Comparison of ENCODE assay signal across 10 cellular contexts in genomic region chr3:29170894-29171582, GRCh38.
A peak's percentile ranks its signal among the peaks of the same experiment; 100 is the strongest.
DNase-seq lines count a peak whose midpoint lies in the region; ATAC-seq and TF ChIP-seq lines count a peak whose summit lies in the region.
"Had no signal": no experiment of that assay in that cellular context is flagged by ENCODE, and none has a peak within 500 bp of the region (broad histone marks: within the 10 kb centered on the region; RNA-seq: fewer than 3 reads in every experiment).

No MANE protein-coding gene starts in this region.

- H3K36me3 Mint-ChIP-seq in activated T-helper 2 cell treated with anti-CD3 and anti-CD28 coated beads, Interferon-gamma antibody, Interleukin-2, Interleukin-4, amounts not matched to agents 10 μg/mL and 5 μg/mL and 100 μg/mL, durations not matched to agents 14 hours and 24 hours and 36 hours (ENCODE audit: low read depth), result peaks cover 2% of the 10 kb centered on the region
- no peaks in the 10 kb centered on the region for H3K36me3 Mint-ChIP-seq in type B pancreatic cell

- TF ChIP-seq POLR2A in heart left ventricle (IDR thresholded peaks at IDR 0.05), result no peak

- TF ChIP-seq CTCF in heart left ventricle (IDR thresholded peaks at IDR 0.05) (no peak), type B pancreatic cell (conservative IDR thresholded peaks at IDR 0.05) (no peak), GM10248 (IDR thresholded peaks at IDR 0.05; ENCODE audit: control extremely low read depth, extremely low read depth, low read depth, missing control alignments) (no peak)

- DNase-seq in heart left ventricle (no peak), left ventricle myocardium superior (no peak), left kidney (ENCODE audit: low read depth, low spot score) (peak; percentile 37), type B pancreatic cell (ENCODE audit: extremely low spot score, unreplicated experiment) (no peak), anterior cingulate cortex (lab: John Stamatoyannopoulos, UW) (no peak), GM10248 (ENCODE audit: extremely low spot score) (no peak)
- no peak for DNase-seq in activated T-helper 2 cell treated with anti-CD3 and anti-CD28 coated beads, Interferon-gamma antibody, Interleukin-2, Interleukin-4, amounts not matched to agents 10 μg/mL and 5 μg/mL and 100 μg/mL, durations not matched to agents 14 hours and 24 hours and 36 hours (ENCODE audit: low spot score)
- DNase-seq: mesendoderm; stimulated activated CD4-positive, alpha-beta T cell treated with anti-CD3 and anti-CD28 coated beads, Interleukin-12 subunit alpha, Interleukin-12 subunit beta, amount 100 ng/mL, for 4 hours had no signal

- H3K4me1 ChIP-seq in heart left ventricle, result peaks cover 0 to 35% (median 10%) of the 10 kb centered on the region in 12 donors

- CTCF ChIA-PET in GM10248 (lab: Yijun Ruan, JAX), result interaction anchor here (1.2 to 1.7 kb wide), 3 partner anchors 16 to 39 kb away, joined by 3 to 4 read pairs (median 4); no protein-coding TSS in a partner anchor

- peaks cover 10% of the 10 kb centered on the region for H3K4me1 Mint-ChIP-seq in activated T-helper 2 cell treated with anti-CD3 and anti-CD28 coated beads, Interferon-gamma antibody, Interleukin-2, Interleukin-4, amounts not matched to agents 10 μg/mL and 5 μg/mL and 100 μg/mL, durations not matched to agents 14 hours and 24 hours and 36 hours (ENCODE audit: low read depth)
- peaks cover 9% of the 10 kb centered on the region for H3K4me1 Mint-ChIP-seq in type B pancreatic cell (ENCODE audit: unreplicated experiment)

- no peaks in the 10 kb centered on the region for H3K27me3 ChIP-seq in heart left ventricle

- POLR2A ChIA-PET in GM10248 (lab: Yijun Ruan, JAX), result no interaction called here

- no peak overlapping the region for H3K4me3 Mint-ChIP-seq in activated T-helper 2 cell treated with anti-CD3 and anti-CD28 coated beads, Interferon-gamma antibody, Interleukin-2, Interleukin-4, amounts not matched to agents 10 μg/mL and 5 μg/mL and 100 μg/mL, durations not matched to agents 14 hours and 24 hours and 36 hours (ENCODE audit: low read depth)
- H3K4me3 Mint-ChIP-seq in type B pancreatic cell, result no peak overlapping the region

- H3K36me3 ChIP-seq in heart left ventricle, result no peaks in the 10 kb centered on the region

- intact Hi-C loops in heart left ventricle (cut with DNase I), result loop anchor here in 2 of 10 donors (5.0 to 10.0 kb wide), 2 partner anchors 106 to 344 kb away; no protein-coding TSS in a partner anchor
- intact Hi-C loops in left ventricle myocardium superior (cut with micrococcal nuclease), result no loop called here
- intact Hi-C loops in activated T-helper 2 cell treated with anti-CD3 and anti-CD28 coated beads, Interferon-gamma antibody, Interleukin-2, Interleukin-4, amounts not matched to agents 10 μg/mL and 5 μg/mL and 100 μg/mL, durations not matched to agents 14 hours and 24 hours and 36 hours (cut with micrococcal nuclease), result no loop called here

- peaks cover 3% of the 10 kb centered on the region for H3K9me3 Mint-ChIP-seq in activated T-helper 2 cell treated with anti-CD3 and anti-CD28 coated beads, Interferon-gamma antibody, Interleukin-2, Interleukin-4, amounts not matched to agents 10 μg/mL and 5 μg/mL and 100 μg/mL, durations not matched to agents 14 hours and 24 hours and 36 hours
- peaks cover 8% of the 10 kb centered on the region for H3K9me3 Mint-ChIP-seq in type B pancreatic cell

- peak overlapping the region; percentile 67 for H3K27ac Mint-ChIP-seq in activated T-helper 2 cell treated with anti-CD3 and anti-CD28 coated beads, Interferon-gamma antibody, Interleukin-2, Interleukin-4, amounts not matched to agents 10 μg/mL and 5 μg/mL and 100 μg/mL, durations not matched to agents 14 hours and 24 hours and 36 hours
- peak overlapping the region; percentile 81 for H3K27ac Mint-ChIP-seq in type B pancreatic cell

- WGBS in heart left ventricle, 4 donors, result 38 to 56% (median 49%) methylated on average over 2 of the region's 2 CpGs

- peak overlapping the region; percentile 30 to 75 (median 60) for H3K27ac ChIP-seq in heart left ventricle

- peaks cover 3% of the 10 kb centered on the region for H3K27me3 Mint-ChIP-seq in activated T-helper 2 cell treated with anti-CD3 and anti-CD28 coated beads, Interferon-gamma antibody, Interleukin-2, Interleukin-4, amounts not matched to agents 10 μg/mL and 5 μg/mL and 100 μg/mL, durations not matched to agents 14 hours and 24 hours and 36 hours (ENCODE audit: low read depth)
- no peaks in the 10 kb centered on the region for H3K27me3 Mint-ChIP-seq in type B pancreatic cell

- ATAC-seq in heart left ventricle (peak in 1 of 4 donors; percentile 12), left ventricle myocardium superior (no peak), HG02852 (IDR thresholded peaks at IDR 0.05; ENCODE audit: unreplicated experiment) (no peak)

- no peak overlapping the region for H3K4me3 ChIP-seq in heart left ventricle

- H3K9me3 ChIP-seq in heart left ventricle, result no peaks in the 10 kb centered on the region
